16 cellular contexts compared by ENCODE assay signal in genomic region chr4:140645614-140646412, GRCh38.
DNase-seq lines count a peak whose midpoint lies in the region; ATAC-seq, FAIRE-seq and TF ChIP-seq lines count a peak whose summit lies in the region.
"Had no signal": no experiment of that assay in that cellular context is flagged by ENCODE, and none has a peak within 500 bp of the region (broad histone marks: within the 10 kb centered on the region; RNA-seq: fewer than 3 reads in every experiment).

No MANE protein-coding gene starts in this region.

- peaks cover 28% of the 10 kb centered on the region for H3K36me3 Mint-ChIP-seq in neural progenitor cell
- H3K36me3 Mint-ChIP-seq: activated naive CD8-positive, alpha-beta T cell treated with anti-CD3 and anti-CD28 coated beads, Interleukin-2, amount 10 ng/mL, durations not matched to agents 7 days and 5 days had no signal

- peaks cover 0 to 68% (median 37%) of the 10 kb centered on the region in 9 donors for H3K36me3 ChIP-seq in heart left ventricle
- H3K36me3 ChIP-seq in neural progenitor cell, result no peaks in the 10 kb centered on the region
- no peaks in the 10 kb centered on the region for H3K36me3 ChIP-seq in effector memory CD4-positive, alpha-beta T cell (ENCODE audit: control insufficient read depth, insufficient read depth, low read length)
- H3K36me3 ChIP-seq: thoracic aorta had no signal

- peaks cover 0 to 30% (median 5%) of the 10 kb centered on the region in 12 donors for H3K4me1 ChIP-seq in heart left ventricle
- H3K4me1 ChIP-seq in neural progenitor cell, result peaks cover 29% of the 10 kb centered on the region
- H3K4me1 ChIP-seq in effector memory CD4-positive, alpha-beta T cell (ENCODE audit: control insufficient read depth, insufficient read depth, low read length, poor library complexity, severe bottlenecking), result no peaks in the 10 kb centered on the region

- H3K4me1 Mint-ChIP-seq in neural progenitor cell, result peaks cover 21% of the 10 kb centered on the region
- H3K4me1 Mint-ChIP-seq: activated naive CD8-positive, alpha-beta T cell treated with anti-CD3 and anti-CD28 coated beads, Interleukin-2, amount 10 ng/mL, durations not matched to agents 7 days and 5 days had no signal

- H3F3A ChIP-seq in neural progenitor cell (ENCODE audit: low read depth), result no peaks in the 10 kb centered on the region

- H3K4me3 ChIP-seq in heart left ventricle (no peak overlapping the region), neural progenitor cell (no peak overlapping the region)
- H3K4me3 ChIP-seq in effector memory CD4-positive, alpha-beta T cell (ENCODE audit: insufficient read depth, low read depth, low read length, poor library complexity, severe bottlenecking), result no peak overlapping the region
- H3K4me3 ChIP-seq: lung, thoracic aorta had no signal

- TF ChIP-seq CTCF in heart left ventricle (IDR thresholded peaks at IDR 0.05) (no peak), neural progenitor cell (IDR thresholded peaks at IDR 0.05) (no peak)

- no peaks in the 10 kb centered on the region for H4K20me1 ChIP-seq in neural progenitor cell (ENCODE audit: low read depth)

- H2AFZ ChIP-seq in neural progenitor cell (replicated peaks), result no peak overlapping the region

- DNase-seq in DMS79 treated with DMSO at 0.1 percent for 48 hours (lab: John Stamatoyannopoulos, UW), result peak; percentile 55
- peak; percentile 88 for DNase-seq in NCI-H69 (lab: John Stamatoyannopoulos, UW)
- peak; percentile 38 to 73 (median 65) for DNase-seq in heart left ventricle
- DNase-seq in neural progenitor cell (ENCODE audit: low spot score), result no peak
- DNase-seq in H54 (ENCODE audit: insufficient read length, low spot score), result no peak
- DNase-seq in effector memory CD4-positive, alpha-beta T cell, result no peak
- DNase-seq: activated CD4-positive, alpha-beta T cell treated with anti-CD3 and anti-CD28 coated beads for 48 hours; activated naive CD8-positive, alpha-beta T cell treated with anti-CD3 and anti-CD28 coated beads, Interleukin-2, amount 10 ng/mL, durations not matched to agents 7 days and 5 days; activated T-cell treated with anti-CD3 and anti-CD28 coated beads, Interleukin-2, amount 50 U/mL, for 4 hours; DMS153; erythroblast; RPMI8226 had no signal

- peak overlapping the region in 4 of 12 donors; percentile 7 to 29 (median 21) for H3K27ac ChIP-seq in heart left ventricle
- no peak overlapping the region for H3K27ac ChIP-seq in neural progenitor cell
- no peak overlapping the region for H3K27ac ChIP-seq in effector memory CD4-positive, alpha-beta T cell (ENCODE audit: insufficient read depth, low read length, poor library complexity, severe bottlenecking)
- H3K27ac ChIP-seq: thoracic aorta had no signal

- no peaks in the 10 kb centered on the region for H3K27me3 Mint-ChIP-seq in neural progenitor cell (ENCODE audit: insufficient read depth, low read depth)

- H3K27ac Mint-ChIP-seq in neural progenitor cell, result peak overlapping the region; percentile 19
- H3K27ac Mint-ChIP-seq: activated naive CD8-positive, alpha-beta T cell treated with anti-CD3 and anti-CD28 coated beads, Interleukin-2, amount 10 ng/mL, durations not matched to agents 7 days and 5 days had no signal

- intact Hi-C loops in heart left ventricle (cut with DNase I), result loop anchor here in 7 of 10 donors (5.0 to 10.0 kb wide), 4 partner anchors 109 to 209 kb away; partner anchors contain the start of gene TBC1D9 (in 4 of the 7)

- no peaks in the 10 kb centered on the region for H3K27me3 ChIP-seq in heart left ventricle
- H3K27me3 ChIP-seq in neural progenitor cell, result no peaks in the 10 kb centered on the region
- H3K27me3 ChIP-seq in effector memory CD4-positive, alpha-beta T cell (replicated peaks; ENCODE audit: control insufficient read depth, insufficient read depth, low read length, poor library complexity, severe bottlenecking), result no peaks in the 10 kb centered on the region

- no peaks in the 10 kb centered on the region for H3K9me3 Mint-ChIP-seq in neural progenitor cell
- H3K9me3 Mint-ChIP-seq: activated naive CD8-positive, alpha-beta T cell treated with anti-CD3 and anti-CD28 coated beads, Interleukin-2, amount 10 ng/mL, durations not matched to agents 7 days and 5 days; activated T-cell treated with anti-CD3 and anti-CD28 coated beads, Interleukin-2, amount 50 U/mL, for 4 hours had no signal

- H3K4me3 Mint-ChIP-seq in neural progenitor cell, result no peak overlapping the region
- H3K4me3 Mint-ChIP-seq: activated naive CD8-positive, alpha-beta T cell treated with anti-CD3 and anti-CD28 coated beads, Interleukin-2, amount 10 ng/mL, durations not matched to agents 7 days and 5 days; activated T-cell treated with anti-CD3 and anti-CD28 coated beads, Interleukin-2, amount 50 U/mL, for 4 hours had no signal

- H3K79me2 ChIP-seq in neural progenitor cell (ENCODE audit: low read depth), result no peaks in the 10 kb centered on the region

- H3K9me3 ChIP-seq in heart left ventricle (no peaks in the 10 kb centered on the region), neural progenitor cell (ENCODE audit: low read depth) (no peaks in the 10 kb centered on the region)
- no peaks in the 10 kb centered on the region for H3K9me3 ChIP-seq in effector memory CD4-positive, alpha-beta T cell (ENCODE audit: control insufficient read depth, low read length)
- H3K9me3 ChIP-seq: thoracic aorta had no signal

- no peak overlapping the region for H3K4me2 ChIP-seq in neural progenitor cell

- WGBS in heart left ventricle, 4 donors, result 53 to 57% (median 55%) methylated on average over 9 of the region's 9 CpGs

- no peak for FAIRE-seq in H54 (lab: Jason Lieb, UNC)

- TF ChIP-seq POLR2A in heart left ventricle (IDR thresholded peaks at IDR 0.05), result no peak
- TF ChIP-seq POLR2A in H54 (IDR thresholded peaks at IDR 0.05; ENCODE audit: low read depth, low read length), result no peak

- peak; percentile 69 to 80 (median 71) for ATAC-seq in heart left ventricle
- ATAC-seq in GM18519 (IDR thresholded peaks at IDR 0.05; ENCODE audit: low FRiP score, unreplicated experiment), result no peak
- ATAC-seq in GM21360 (IDR thresholded peaks at IDR 0.05; ENCODE audit: unreplicated experiment), result no peak
- ATAC-seq: activated T-cell treated with anti-CD3 and anti-CD28 coated beads, Interleukin-2, amount 50 U/mL, for 4 hours had no signal

- no peak overlapping the region for H3K9ac ChIP-seq in neural progenitor cell

Comparison
In these comparisons a context has a peak if more than half of its experiments do, and no peak if none do; other contexts are left out.
1. DNase-seq: peak in DMS79 treated with DMSO at 0.1 percent for 48 hours (single experiment), NCI-H69 (single experiment) and heart left ventricle (5 of 5); none in neural progenitor cell (single experiment), H54 (single experiment) and effector memory CD4-positive, alpha-beta T cell (0 of 3).
2. ATAC-seq: peak in heart left ventricle (4 of 4); none in GM18519 (single experiment) and GM21360 (single experiment).